ENCODE assay signal across 8 cellular contexts in genomic region chr7:71733108-71733870, GRCh38.
DNase-seq lines count a peak whose midpoint lies in the region; ATAC-seq and TF ChIP-seq lines count a peak whose summit lies in the region.

No MANE protein-coding gene starts in this region.

- TF ChIP-seq CTCF in AG09309 (IDR thresholded peaks at IDR 0.05; ENCODE audit: control insufficient read depth, insufficient read depth, low read depth, low read length, missing control alignments) = peak; percentile 94
- TF ChIP-seq CTCF in WI38 (IDR thresholded peaks at IDR 0.05; ENCODE audit: low read depth, low read length) = peak; percentile 57

- no peak for DNase-seq in AG09309 (ENCODE audit: low read depth)
- DNase-seq in GM19238 (ENCODE audit: insufficient read length, low spot score) = peak; percentile 44
- peak; percentile 61 for DNase-seq in NCI-H2029 (lab: John Stamatoyannopoulos, UW)
- peak; percentile 83 for DNase-seq in cerebellar cortex (ENCODE audit: low spot score)
- DNase-seq in kidney glomerular epithelial cell (lab: John Stamatoyannopoulos, UW) = peak; percentile 18
- DNase-seq in stimulated activated CD4-positive, alpha-beta T cell treated with anti-CD3 and anti-CD28 coated beads, Interleukin-1b, Interleukin-23, amount 100 ng/mL, for 24 hours (ENCODE audit: low read depth in 4 of 4, low spot score in 1 of 4) = peak; percentile 31 to 56 (median 51)

- no peak for ATAC-seq in GM21619 (IDR thresholded peaks at IDR 0.05; ENCODE audit: unreplicated experiment)

- H3K4me3 ChIP-seq in AG09309 (ENCODE audit: control insufficient read depth, low read depth, low read length) (no peak overlapping the region), WI38 (ENCODE audit: low read depth, low read length) (no peak overlapping the region)
